Comparison of ENCODE assay signal across 1 cellular context in genomic region chr3:185758912-185759311, GRCh38.
TF ChIP-seq lines count a peak whose summit lies in the region.

No MANE protein-coding gene starts in this region.

TF ChIP-seq in WTC11, 78 proteins besides CTCF, POLR2A, EP300 and RAD21 (continued from another document):
- TF ChIP-seq OVOL2 (CRISPR knock-in tag; IDR thresholded peaks at IDR 0.05; ENCODE audit: borderline replicate concordance) = no peak
- TF ChIP-seq MAX (CRISPR knock-in tag; IDR thresholded peaks at IDR 0.05) = no peak
- TF ChIP-seq IRF1 (CRISPR knock-in tag; IDR thresholded peaks at IDR 0.05) = no peak
